14 cellular contexts compared by ENCODE assay signal in genomic region chr14:57732886-57733285, GRCh38.
A peak's percentile ranks its signal among the peaks of the same experiment; 100 is the strongest.
DNase-seq lines count a peak whose midpoint lies in the region; ATAC-seq and TF ChIP-seq lines count a peak whose summit lies in the region.
"Had no signal": no experiment of that assay in that cellular context is flagged by ENCODE, and none has a peak within 500 bp of the region (broad histone marks: within the 10 kb centered on the region; RNA-seq: fewer than 3 reads in every experiment).

No MANE protein-coding gene starts in this region.

- ATAC-seq in HG03039 (IDR thresholded peaks at IDR 0.05; ENCODE audit: unreplicated experiment): no peak
- no peak for ATAC-seq in left lung

- no peak for TF ChIP-seq CTCF in cardiac fibroblast (IDR thresholded peaks at IDR 0.05; ENCODE audit: low read depth, low read length)
- TF ChIP-seq CTCF in uterus (IDR thresholded peaks at IDR 0.05): no peak
- TF ChIP-seq CTCF in left lung (IDR thresholded peaks at IDR 0.05): no peak

- H3K27me3 ChIP-seq in uterus: no peaks in the 10 kb centered on the region
- H3K27me3 ChIP-seq in left lung: no peaks in the 10 kb centered on the region
- H3K27me3 ChIP-seq: BE2C had no signal

- no peaks in the 10 kb centered on the region for H3K4me1 ChIP-seq in uterus
- H3K4me1 ChIP-seq in left lung: no peaks in the 10 kb centered on the region
- H3K4me1 ChIP-seq: BE2C, prostate gland had no signal

- peak; percentile 18 for DNase-seq in DMS79 (lab: John Stamatoyannopoulos, UW)
- DNase-seq in NCI-H1694 (lab: John Stamatoyannopoulos, UW): peak; percentile 78
- DNase-seq in cardiac fibroblast (ENCODE audit: low read depth in 2 of 2): peak; percentile 56 to 77
- DNase-seq in left kidney (ENCODE audit: low read depth, low spot score): peak; percentile 59
- DNase-seq in stimulated activated CD4-positive, alpha-beta T cell treated with anti-CD3 and anti-CD28 coated beads, Interleukin-4, amount 100 ng/mL, for 24 hours: no peak
- DNase-seq in uterus: no peak
- no peak for DNase-seq in left lung
- DNase-seq: BE2C; foreskin melanocyte; NCI-H1930; stimulated activated CD4-positive, alpha-beta T cell treated with anti-CD3 and anti-CD28 coated beads, Interleukin-2, amount 100 ng/mL, for 48 hours had no signal

- H3K4me3 ChIP-seq in cardiac fibroblast (replicated peaks in 1 of 2; ENCODE audit: low read depth in 2 of 2, low read length in 2 of 2): no peak overlapping the region
- H3K4me3 ChIP-seq in uterus: no peak overlapping the region
- H3K4me3 ChIP-seq in left lung: no peak overlapping the region
- H3K4me3 ChIP-seq: prostate gland had no signal

- H3K9me3 ChIP-seq in uterus (no peaks in the 10 kb centered on the region), left lung (no peaks in the 10 kb centered on the region)
- H3K9me3 ChIP-seq: BE2C, prostate gland had no signal

- no peak for TF ChIP-seq POLR2A in uterus (IDR thresholded peaks at IDR 0.05)

- no peaks in the 10 kb centered on the region for H3K36me3 ChIP-seq in uterus
- no peaks in the 10 kb centered on the region for H3K36me3 ChIP-seq in left lung
- H3K36me3 ChIP-seq: BE2C, prostate gland had no signal

- intact Hi-C loops in uterus (cut with DNase I; ENCODE audit: low total_unique reads) (no loop called here), left lung (cut with DNase I) (no loop called here)

- H3K27ac ChIP-seq in uterus: no peak overlapping the region
- no peak overlapping the region for H3K27ac ChIP-seq in left lung
- H3K27ac ChIP-seq: KMS-11, prostate gland had no signal

Comparison
In these comparisons a context has a peak if more than half of its experiments do, and no peak if none do; other contexts are left out.
1. DNase-seq: peak in DMS79 (single experiment), NCI-H1694 (single experiment), cardiac fibroblast (2 of 2) and left kidney (single experiment); none in stimulated activated CD4-positive, alpha-beta T cell treated with anti-CD3 and anti-CD28 coated beads, Interleukin-4, amount 100 ng/mL, for 24 hours (single experiment), uterus (0 of 2) and left lung (0 of 2).